In the genomic region with DNA sequence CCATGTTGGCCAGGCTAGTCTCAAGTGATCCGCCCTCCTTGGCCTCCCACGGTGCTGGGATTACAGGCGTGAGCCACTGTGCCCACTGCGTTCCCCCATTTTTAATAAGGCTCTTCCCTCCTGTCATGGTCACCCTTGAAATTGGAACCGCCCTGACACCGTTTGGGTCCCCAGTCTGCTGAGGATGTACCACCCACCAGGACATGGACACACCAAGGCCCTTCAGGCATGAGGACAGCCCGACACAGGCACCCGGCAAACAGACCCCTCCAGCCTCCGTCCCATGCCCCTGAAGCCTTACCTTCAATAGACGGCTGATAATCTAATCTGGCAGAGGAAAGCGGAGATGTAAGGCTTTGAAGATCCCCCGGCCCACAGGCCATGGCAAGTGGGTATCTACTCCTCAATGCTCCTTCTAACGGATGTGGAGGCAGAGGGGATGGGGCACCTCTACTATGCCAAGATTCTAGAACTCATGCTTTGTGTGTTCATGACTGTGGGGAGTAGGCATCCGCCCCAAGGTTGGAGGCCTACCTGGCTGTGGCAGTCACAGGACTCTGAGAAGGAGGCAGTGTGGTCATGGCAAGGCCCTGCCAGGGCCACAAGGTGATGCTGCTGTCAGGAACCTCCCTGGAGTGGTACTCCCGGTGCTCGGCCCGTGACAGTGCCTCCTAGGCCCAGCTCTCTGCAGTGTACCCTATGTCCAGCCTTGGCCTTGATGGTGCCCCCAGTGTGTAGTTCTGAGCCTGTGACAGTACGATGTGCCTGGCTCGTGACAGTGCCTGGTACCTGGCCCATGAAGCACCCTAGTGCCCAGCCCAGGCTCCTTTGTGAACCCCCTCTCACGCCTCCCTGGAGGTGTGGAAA, we compare ENCODE assay signal across 25 cellular contexts. TPM values are rescaled to one million over a fixed set of nuclear protein-coding genes. Genes with fewer than 3 reads are reported as not detected.
"Had no signal": no experiment of that assay in that cellular context is flagged by ENCODE, and none has a peak within 500 bp of the region (broad histone marks: within the 10 kb centered on the region; RNA-seq: fewer than 3 reads in every experiment).

No MANE protein-coding gene starts in this region.

- H3K9me3 ChIP-seq: mucosa of descending colon, suprapubic skin, vagina had no signal

- H3K27ac ChIP-seq: foreskin keratinocyte, suprapubic skin, tibial nerve, vagina had no signal

- DNase-seq: activated CD4-positive, alpha-beta memory T cell treated with anti-CD3 and anti-CD28 coated beads, Interleukin-2, amount 10 ng/mL, durations not matched to agents 7 days and 5 days; activated CD4-positive, alpha-beta T cell treated with anti-CD3 and anti-CD28 coated beads, Interleukin-2, amount 10 ng/mL, durations not matched to agents 24 days and 14 days; activated effector memory CD4-positive, alpha-beta T cell treated with anti-CD3 and anti-CD28 coated beads, Interleukin-2, amount 50 U/mL, for 16 hours; activated naive CD4-positive, alpha-beta T cell treated with anti-CD3 and anti-CD28 coated beads, Interleukin-2, amount 10 ng/mL, durations not matched to agents 7 days and 5 days; activated T-cell treated with anti-CD3 and anti-CD28 coated beads, Interleukin-2, amount 50 U/mL, for 72 hours; anterior cingulate cortex; caudate nucleus; effector CD4-positive, alpha-beta T cell; erythroblast; foreskin keratinocyte; left ventricle myocardium superior; mucosa of descending colon; occipital lobe; retina; stimulated activated CD4-positive, alpha-beta T cell treated with anti-CD3 and anti-CD28 coated beads, Interleukin-4, amount 100 ng/mL, for 24 hours; stimulated activated naive CD8-positive, alpha-beta T cell treated with anti-CD3 and anti-CD28 coated beads, Interleukin-15, amount 100 ng/mL, for 72 hours had no signal

- H3K36me3 ChIP-seq: suprapubic skin, tibial nerve, vagina had no signal

- H3K4me1 Mint-ChIP-seq: activated CD4-positive, alpha-beta memory T cell treated with anti-CD3 and anti-CD28 coated beads, Interleukin-2, amount 10 ng/mL, durations not matched to agents 7 days and 5 days; activated CD4-positive, alpha-beta T cell treated with anti-CD3 and anti-CD28 coated beads, Interleukin-2, amount 10 ng/mL, durations not matched to agents 24 days and 14 days; activated naive CD4-positive, alpha-beta T cell treated with anti-CD3 and anti-CD28 coated beads, Interleukin-2, amount 10 ng/mL, durations not matched to agents 7 days and 5 days; brain; memory B cell; stimulated activated naive CD8-positive, alpha-beta T cell treated with anti-CD3 and anti-CD28 coated beads, Interleukin-15, amount 100 ng/mL, for 72 hours had no signal

- H3K4me3 ChIP-seq: mucosa of descending colon, suprapubic skin, tibial nerve, vagina had no signal

- H3K36me3 Mint-ChIP-seq: activated naive CD4-positive, alpha-beta T cell treated with anti-CD3 and anti-CD28 coated beads, Interleukin-2, amount 10 ng/mL, durations not matched to agents 7 days and 5 days; brain; memory B cell had no signal

- H3K4me1 ChIP-seq: foreskin keratinocyte, suprapubic skin, tibial nerve, vagina had no signal

- H3K4me3 Mint-ChIP-seq: activated CD4-positive, alpha-beta memory T cell treated with anti-CD3 and anti-CD28 coated beads, Interleukin-2, amount 10 ng/mL, durations not matched to agents 7 days and 5 days; activated CD4-positive, alpha-beta T cell treated with anti-CD3 and anti-CD28 coated beads, Interleukin-2, amount 10 ng/mL, durations not matched to agents 24 days and 14 days; activated naive CD4-positive, alpha-beta T cell treated with anti-CD3 and anti-CD28 coated beads, Interleukin-2, amount 10 ng/mL, durations not matched to agents 7 days and 5 days; activated T-cell treated with anti-CD3 and anti-CD28 coated beads, Interleukin-2, amount 50 U/mL, for 72 hours; brain; dendritic cell treated with granulocyte-macrophage colony-stimulating factor and Interleukin-4, amounts not matched to agents 40 ng/mL and 50 ng/mL, for 4 days; memory B cell; stimulated activated naive CD8-positive, alpha-beta T cell treated with anti-CD3 and anti-CD28 coated beads, Interleukin-15, amount 100 ng/mL, for 72 hours; T-helper 2 cell treated with Interferon-gamma antibody and Interleukin-4, amounts not matched to agents 5 μg/mL and 100 μg/mL, for 36 hours had no signal

- H3K27me3 ChIP-seq: suprapubic skin, tibial nerve, vagina had no signal

- ATAC-seq: activated CD4-positive, CD25-positive, alpha-beta regulatory T cell treated with anti-CD3 and anti-CD28 coated beads, Interleukin-2, amount 50 U/mL, for 24 hours; activated T-cell treated with anti-CD3 and anti-CD28 coated beads, Interleukin-2, amount 50 U/mL, for 72 hours; foreskin keratinocyte; mucosa of descending colon; stimulated activated naive CD8-positive, alpha-beta T cell treated with anti-CD3 and anti-CD28 coated beads, Interleukin-15, amount 100 ng/mL, for 72 hours had no signal

- H3K9me3 Mint-ChIP-seq: activated CD4-positive, alpha-beta memory T cell treated with anti-CD3 and anti-CD28 coated beads, Interleukin-2, amount 10 ng/mL, durations not matched to agents 7 days and 5 days; activated CD4-positive, alpha-beta T cell treated with anti-CD3 and anti-CD28 coated beads, Interleukin-2, amount 10 ng/mL, durations not matched to agents 24 days and 14 days; activated naive CD4-positive, alpha-beta T cell treated with anti-CD3 and anti-CD28 coated beads, Interleukin-2, amount 10 ng/mL, durations not matched to agents 7 days and 5 days; activated T-cell treated with anti-CD3 and anti-CD28 coated beads, Interleukin-2, amount 50 U/mL, for 72 hours; dendritic cell treated with granulocyte-macrophage colony-stimulating factor and Interleukin-4, amounts not matched to agents 40 ng/mL and 50 ng/mL, for 4 days; memory B cell; stimulated activated naive CD8-positive, alpha-beta T cell treated with anti-CD3 and anti-CD28 coated beads, Interleukin-15, amount 100 ng/mL, for 72 hours; T-helper 2 cell treated with Interferon-gamma antibody and Interleukin-4, amounts not matched to agents 5 μg/mL and 100 μg/mL, for 36 hours had no signal

- H3K27ac Mint-ChIP-seq: activated CD4-positive, alpha-beta memory T cell treated with anti-CD3 and anti-CD28 coated beads, Interleukin-2, amount 10 ng/mL, durations not matched to agents 7 days and 5 days; activated CD4-positive, alpha-beta T cell treated with anti-CD3 and anti-CD28 coated beads, Interleukin-2, amount 10 ng/mL, durations not matched to agents 24 days and 14 days; activated naive CD4-positive, alpha-beta T cell treated with anti-CD3 and anti-CD28 coated beads, Interleukin-2, amount 10 ng/mL, durations not matched to agents 7 days and 5 days; activated T-cell treated with anti-CD3 and anti-CD28 coated beads, Interleukin-2, amount 50 U/mL, for 72 hours; brain; dendritic cell treated with granulocyte-macrophage colony-stimulating factor and Interleukin-4, amounts not matched to agents 40 ng/mL and 50 ng/mL, for 4 days; memory B cell; T-helper 2 cell treated with Interferon-gamma antibody and Interleukin-4, amounts not matched to agents 5 μg/mL and 100 μg/mL, for 36 hours had no signal

RNA-seq across cellular contexts. Expression of a gene that starts 18.6 kb away (rescaled TPM):
- total RNA-seq: activated CD4-positive, alpha-beta memory T cell treated with anti-CD3 and anti-CD28 coated beads, Interleukin-2, amount 10 ng/mL, durations not matched to agents 7 days and 5 days; activated CD4-positive, alpha-beta T cell treated with anti-CD3 and anti-CD28 coated beads, Interleukin-2, amount 10 ng/mL, durations not matched to agents 24 days and 14 days; foreskin keratinocyte; suprapubic skin; vagina had no signal
- polyA plus RNA-seq: foreskin keratinocyte, neural cell had no signal

RNA-seq across cellular contexts. Expression of a gene that starts 35.0 kb away (rescaled TPM):
- total RNA-seq: activated CD4-positive, alpha-beta T cell treated with anti-CD3 and anti-CD28 coated beads, Interleukin-2, amount 10 ng/mL, durations not matched to agents 24 days and 14 days; foreskin keratinocyte had no signal
- polyA plus RNA-seq: foreskin keratinocyte, neural cell had no signal
